16 cellular contexts compared by ENCODE assay signal in genomic region chr12:110424237-110424636, GRCh38.
"Had no signal": no experiment of that assay in that cellular context is flagged by ENCODE, and none has a peak within 500 bp of the region (broad histone marks: within the 10 kb centered on the region; RNA-seq: fewer than 3 reads in every experiment).

No MANE protein-coding gene starts in this region.

- H3K36me3 ChIP-seq: breast epithelium, ovary, thyroid gland, WERI-Rb-1 had no signal

- H3K9me3 ChIP-seq: breast epithelium, ovary, thyroid gland had no signal

- H3K4me3 ChIP-seq: breast epithelium, ovary, thyroid gland had no signal

- DNase-seq: activated CD4-positive, alpha-beta T cell treated with anti-CD3 and anti-CD28 coated beads for 4 hours; activated CD8-positive, alpha-beta memory T cell treated with anti-CD3 and anti-CD28 coated beads, Interleukin-2, amount 50 U/mL, for 4 hours; activated CD8-positive, alpha-beta T cell treated with anti-CD3 and anti-CD28 coated beads for 36 hours; activated gamma-delta T cell treated with Interleukin-2 at 50 U/mL for 16 hours; activated naive CD8-positive, alpha-beta T cell treated with anti-CD3 and anti-CD28 coated beads, Interleukin-2, amount 10 ng/mL, durations not matched to agents 7 days and 5 days; activated T-cell treated with anti-CD3 and anti-CD28 coated beads, Interleukin-2, amount 50 U/mL, for 72 hours; anterior cingulate cortex; foreskin keratinocyte; kidney; left ventricle myocardium superior; mesenchymal stem cell; ovary; stimulated activated CD4-positive, alpha-beta T cell treated with anti-CD3 and anti-CD28 coated beads, Interleukin-15, amount 100 ng/mL, for 24 hours; thyroid gland; WERI-Rb-1 had no signal

- H3K27me3 ChIP-seq: breast epithelium, ovary, thyroid gland had no signal

- H3K27ac ChIP-seq: breast epithelium, foreskin keratinocyte, ovary, thyroid gland, WERI-Rb-1 had no signal

- H3K4me1 ChIP-seq: breast epithelium, foreskin keratinocyte, thyroid gland had no signal
